Comparison of ENCODE assay signal across 33 cellular contexts in the genomic region with DNA sequence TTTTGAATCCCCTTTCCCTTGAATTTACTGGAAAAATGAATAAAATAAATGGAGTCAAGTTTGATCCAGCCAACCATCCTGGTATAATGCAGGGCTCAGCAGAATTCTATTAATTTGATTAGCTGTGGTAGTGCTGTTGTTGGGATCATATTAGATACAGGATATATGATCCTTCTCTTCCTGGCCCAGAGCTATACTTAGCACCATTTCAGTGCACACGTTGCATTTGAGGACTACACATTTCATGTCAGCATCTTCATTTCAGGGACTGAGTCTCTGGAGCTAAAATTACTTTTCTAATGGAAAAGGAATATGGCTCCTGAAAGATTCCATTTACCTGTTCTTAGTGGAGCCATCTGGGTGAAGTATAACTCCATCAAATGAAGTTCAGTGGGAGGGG.
A peak's percentile ranks its signal among the peaks of the same experiment; 100 is the strongest.
DNase-seq lines count a peak whose midpoint lies in the region; ATAC-seq and TF ChIP-seq lines count a peak whose summit lies in the region.
"Had no signal": no experiment of that assay in that cellular context is flagged by ENCODE, and none has a peak within 500 bp of the region (broad histone marks: within the 10 kb centered on the region; RNA-seq: fewer than 3 reads in every experiment).

No MANE protein-coding gene starts in this region.

- no peaks in the 10 kb centered on the region for H3K79me2 ChIP-seq in SK-N-SH (ENCODE audit: insufficient read depth)

- H3K9me3 ChIP-seq in SK-N-SH (no peaks in the 10 kb centered on the region), cardiac muscle cell (ENCODE audit: low read depth) (no peaks in the 10 kb centered on the region), heart left ventricle (no peaks in the 10 kb centered on the region), psoas muscle (no peaks in the 10 kb centered on the region), gastrocnemius medialis (no peaks in the 10 kb centered on the region)
- H3K9me3 ChIP-seq: A549; BE2C; BLaER1; BLaER1 treated with 17β-estradiol and CSF1 and Interleukin-3, amounts not matched to agents 10 nM and 100 nM; Caco-2 had no signal

- WGBS in SK-N-SH (ENCODE audit: low lambda C conversion rate): 9% methylated on average over 1 of the region's 1 CpG
- 31 to 47% (median 39%) methylated on average over 1 of the region's 1 CpG for WGBS in heart left ventricle, 4 donors
- WGBS in psoas muscle, 3 donors: 10 to 19% (median 11%) methylated on average over 1 of the region's 1 CpG

- H3K36me3 ChIP-seq in SK-N-SH (replicated peaks in 1 of 2; ENCODE audit: control insufficient read depth in 1 of 2, insufficient read depth in 2 of 2, low read length in 1 of 2): no peaks in the 10 kb centered on the region
- H3K36me3 ChIP-seq in cardiac muscle cell: peaks cover 5% of the 10 kb centered on the region
- no peaks in the 10 kb centered on the region for H3K36me3 ChIP-seq in heart left ventricle
- H3K36me3 ChIP-seq in psoas muscle (ENCODE audit: insufficient read depth in 1 of 2, low read depth in 1 of 2): no peaks in the 10 kb centered on the region
- no peaks in the 10 kb centered on the region for H3K36me3 ChIP-seq in gastrocnemius medialis
- H3K36me3 ChIP-seq: BE2C; BLaER1; BLaER1 treated with 17β-estradiol and CSF1 and Interleukin-3, amounts not matched to agents 10 nM and 100 nM had no signal

- no peak overlapping the region for H3K9ac ChIP-seq in SK-N-SH
- H3K9ac ChIP-seq: BLaER1; BLaER1 treated with 17β-estradiol and CSF1 and Interleukin-3, amounts not matched to agents 10 nM and 100 nM had no signal

- H3K4me3 ChIP-seq in SK-N-SH (ENCODE audit: low read depth in 2 of 2, low read length in 1 of 2) (no peak overlapping the region), cardiac muscle cell (no peak overlapping the region), heart left ventricle (no peak overlapping the region), psoas muscle (no peak overlapping the region), gastrocnemius medialis (no peak overlapping the region)
- H3K4me3 ChIP-seq: A549; BLaER1; BLaER1 treated with 17β-estradiol and CSF1 and Interleukin-3, amounts not matched to agents 10 nM and 100 nM had no signal

- DNase-seq in SK-N-SH (no peak), cardiac muscle cell (ENCODE audit: low read depth in 1 of 2, low spot score in 1 of 2) (no peak), heart left ventricle (no peak), psoas muscle (no peak), gastrocnemius medialis (no peak), T-helper 2 cell (no peak), NCI-H524 treated with DMSO at 0.1 percent for 48 hours (lab: John Stamatoyannopoulos, UW) (no peak)
- DNase-seq: 8988T; ACHN; AML-193; BE2C; C1 segment of cervical spinal cord; Caco-2; Calu3; CD4-positive, alpha-beta memory T cell; CD4-positive, alpha-beta T cell; CD4-positive, CD25-positive, alpha-beta regulatory T cell; CD8-positive, alpha-beta memory T cell; CD8-positive, alpha-beta T cell; COR-L47; DMS 273 treated with DMSO at 0.1 percent for 48 hours; DMS153; DMS53; DMS79; DMS79 treated with DMSO at 0.1 percent for 48 hours; DND-41; EL had no signal

- TF ChIP-seq CTCF in SK-N-SH (IDR thresholded peaks at IDR 0.05) (no peak), cardiac muscle cell (IDR thresholded peaks at IDR 0.05; ENCODE audit: low read depth, low read length) (no peak), heart left ventricle (IDR thresholded peaks at IDR 0.05) (no peak), psoas muscle (IDR thresholded peaks at IDR 0.05) (no peak), gastrocnemius medialis (IDR thresholded peaks at IDR 0.05 in 4 of 5, conservative IDR thresholded peaks at IDR 0.05 in 1 of 5) (no peak)

- H3K27me3 ChIP-seq in SK-N-SH (ENCODE audit: insufficient read depth) (no peaks in the 10 kb centered on the region), cardiac muscle cell (no peaks in the 10 kb centered on the region), heart left ventricle (no peaks in the 10 kb centered on the region), psoas muscle (ENCODE audit: insufficient read depth in 3 of 3, low read length in 2 of 3) (peaks cover 0 to 1% (median 0%) of the 10 kb centered on the region in 3 donors), gastrocnemius medialis (no peaks in the 10 kb centered on the region)
- H3K27me3 ChIP-seq: BE2C; BLaER1; BLaER1 treated with 17β-estradiol and CSF1 and Interleukin-3, amounts not matched to agents 10 nM and 100 nM had no signal

- ATAC-seq in SK-N-SH treated with all-trans-retinoic acid at 6 μM for 48 hours: peak; percentile 44
- ATAC-seq in heart left ventricle: no peak
- ATAC-seq in psoas muscle: peak; percentile 75 to 92 (median 85)
- peak; percentile 89 to 94 for ATAC-seq in gastrocnemius medialis
- ATAC-seq: A549; CD8-positive, alpha-beta T cell had no signal

- H3K27ac ChIP-seq in SK-N-SH (ENCODE audit: low read depth in 2 of 2, low read length in 1 of 2) (no peak overlapping the region), cardiac muscle cell (peak overlapping the region; percentile 45), heart left ventricle (no peak overlapping the region), psoas muscle (peak overlapping the region; percentile 18), gastrocnemius medialis (peak overlapping the region in 2 of 4 donors; percentile 5 to 39)
- H3K27ac ChIP-seq: 22Rv1; A549; BLaER1; BLaER1 treated with 17β-estradiol and CSF1 and Interleukin-3, amounts not matched to agents 10 nM and 100 nM; C4-2B had no signal

- no peaks in the 10 kb centered on the region for H3K9me2 ChIP-seq in SK-N-SH

- TF ChIP-seq RAD21 in SK-N-SH (IDR thresholded peaks at IDR 0.05; ENCODE audit: low read length): no peak

- no peak overlapping the region for H3K4me2 ChIP-seq in SK-N-SH
- H3K4me2 ChIP-seq: A549; BLaER1; BLaER1 treated with 17β-estradiol and CSF1 and Interleukin-3, amounts not matched to agents 10 nM and 100 nM had no signal

- peaks cover 0 to 3% of the 10 kb centered on the region in 2 experiments; a peak in 2 of 4 replicates for H3K4me1 ChIP-seq in SK-N-SH (ENCODE audit: control insufficient read depth in 1 of 2, insufficient read depth in 2 of 2, low read depth in 1 of 2, low read length in 1 of 2)
- peaks cover 18% of the 10 kb centered on the region for H3K4me1 ChIP-seq in cardiac muscle cell (ENCODE audit: low read depth)
- H3K4me1 ChIP-seq in heart left ventricle: no peaks in the 10 kb centered on the region
- peaks cover 12% of the 10 kb centered on the region for H3K4me1 ChIP-seq in psoas muscle
- peaks cover 15 to 18% of the 10 kb centered on the region in 2 donors for H3K4me1 ChIP-seq in gastrocnemius medialis
- H3K4me1 ChIP-seq: A549; BE2C; BLaER1; BLaER1 treated with 17β-estradiol and CSF1 and Interleukin-3, amounts not matched to agents 10 nM and 100 nM; Caco-2 had no signal

- TF ChIP-seq POLR2A in heart left ventricle (IDR thresholded peaks at IDR 0.05) (no peak), gastrocnemius medialis (IDR thresholded peaks at IDR 0.05) (no peak)

- POLR2A ChIA-PET in SK-N-SH (lab: Yijun Ruan, JAX): no interaction called here

- in situ Hi-C loops in gastrocnemius medialis (cut with MboI; ENCODE audit: low sequenced_read_pairs in 4 of 4): loop anchor here in 1 of 4 donors (25.0 kb wide), 1 partner anchor 167 kb away; no protein-coding TSS in a partner anchor

- 0 out of 4 replicates have a peak, but pooled peaks of 1 of the 2 experiments have one; percentile 17 for TF ChIP-seq EP300 in SK-N-SH (IDR thresholded peaks at IDR 0.05; ENCODE audit: borderline replicate concordance in 1 of 2, low read depth in 1 of 2, low read length in 1 of 2)

- CTCF ChIA-PET in SK-N-SH (lab: Yijun Ruan, JAX): interaction anchor here (0.9 to 1.4 kb wide), 4 partner anchors 11 to 55 kb away, joined by 3 to 4 read pairs (median 4); no protein-coding TSS in a partner anchor

- no peaks in the 10 kb centered on the region for H4K20me1 ChIP-seq in SK-N-SH (ENCODE audit: insufficient read depth)
- H4K20me1 ChIP-seq: BLaER1; BLaER1 treated with 17β-estradiol and CSF1 and Interleukin-3, amounts not matched to agents 10 nM and 100 nM had no signal

- H2AFZ ChIP-seq in SK-N-SH (ENCODE audit: low read depth): no peak overlapping the region

- intact Hi-C loops in heart left ventricle (cut with DNase I): no loop called here
- intact Hi-C loops in psoas muscle (cut with DNase I): no loop called here
- intact Hi-C loops in gastrocnemius medialis (cut with DNase I; ENCODE audit: low total_unique reads): no loop called here

- H3F3A ChIP-seq in SK-N-SH (replicated peaks; ENCODE audit: insufficient read depth): no peaks in the 10 kb centered on the region

TF ChIP-seq in SK-N-SH treated with all-trans-retinoic acid at 6 μM for 48 hours, 23 proteins besides CTCF, POLR2A, EP300 and RAD21 (continues in another document):
- no peak for TF ChIP-seq OSR1 (CRISPR knock-in tag; IDR thresholded peaks at IDR 0.05)
- no peak for TF ChIP-seq TCF4 (CRISPR knock-in tag; IDR thresholded peaks at IDR 0.05; ENCODE audit: borderline replicate concordance)
- TF ChIP-seq ARNTL (CRISPR knock-in tag; IDR thresholded peaks at IDR 0.05; ENCODE audit: borderline replicate concordance, low read depth): no peak
- TF ChIP-seq, protein P1, sequence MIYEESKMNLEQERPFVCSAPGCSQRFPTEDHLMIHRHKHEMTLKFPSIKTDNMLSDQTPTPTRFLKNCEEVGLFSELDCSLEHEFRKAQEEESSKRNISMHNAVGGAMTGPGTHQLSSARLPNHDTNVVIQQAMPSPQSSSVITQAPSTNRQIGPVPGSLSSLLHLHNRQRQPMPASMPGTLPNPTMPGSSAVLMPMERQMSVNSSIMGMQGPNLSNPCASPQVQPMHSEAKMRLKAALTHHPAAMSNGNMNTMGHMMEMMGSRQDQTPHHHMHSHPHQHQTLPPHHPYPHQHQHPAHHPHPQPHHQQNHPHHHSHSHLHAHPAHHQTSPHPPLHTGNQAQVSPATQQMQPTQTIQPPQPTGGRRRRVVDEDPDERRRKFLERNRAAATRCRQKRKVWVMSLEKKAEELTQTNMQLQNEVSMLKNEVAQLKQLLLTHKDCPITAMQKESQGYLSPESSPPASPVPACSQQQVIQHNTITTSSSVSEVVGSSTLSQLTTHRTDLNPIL (CRISPR knock-in tag; IDR thresholded peaks at IDR 0.05; ENCODE audit: low read depth): no peak

TF ChIP-seq in SK-N-SH, 30 proteins besides CTCF, POLR2A, EP300 and RAD21 (continues in another document):
- no peak for TF ChIP-seq RXRA (IDR thresholded peaks at IDR 0.05; ENCODE audit: borderline replicate concordance, low read depth)

Comparison
In these comparisons a context has a peak if more than half of its experiments do, and no peak if none do; other contexts are left out.
1. H3K27ac ChIP-seq: peak in cardiac muscle cell (single experiment) and psoas muscle (single experiment); none in SK-N-SH (0 of 2) and heart left ventricle (0 of 12).
2. ATAC-seq: peak in SK-N-SH treated with all-trans-retinoic acid at 6 μM for 48 hours (single experiment), psoas muscle (4 of 4) and gastrocnemius medialis (2 of 2); none in heart left ventricle (0 of 4).